ENCODE assay signal across 20 cellular contexts in the genomic region with DNA sequence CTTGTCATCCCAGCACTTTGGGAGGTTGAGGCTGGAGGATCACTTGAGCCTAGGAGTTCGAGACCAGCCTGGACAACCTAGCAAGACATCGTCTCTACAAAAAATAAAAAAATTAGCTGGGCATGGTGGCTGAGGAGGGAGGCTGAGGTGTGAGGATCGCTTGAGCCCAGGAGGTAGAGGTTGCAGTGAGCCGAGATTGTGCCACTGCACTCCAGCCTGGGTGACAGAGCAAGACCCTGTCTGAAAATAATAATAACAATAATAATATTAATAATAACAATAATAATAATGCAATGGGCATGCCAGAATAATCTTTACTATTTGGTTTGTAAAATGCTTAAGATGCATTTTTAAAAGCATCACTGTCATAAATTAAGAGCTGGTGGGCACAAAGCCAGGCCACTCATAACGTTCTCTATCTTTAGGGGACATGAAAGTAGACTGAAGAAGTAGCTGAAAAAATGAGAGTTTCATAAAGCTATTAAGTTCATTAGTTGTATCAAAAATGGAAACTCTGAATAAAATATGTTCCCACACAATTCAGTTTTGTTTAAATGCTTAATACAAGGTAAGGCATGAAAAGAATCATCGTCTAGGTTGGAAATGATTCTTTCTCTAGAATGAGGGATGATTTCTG.
"Had no signal": no experiment of that assay in that cellular context is flagged by ENCODE, and none has a peak within 500 bp of the region (broad histone marks: within the 10 kb centered on the region; RNA-seq: fewer than 3 reads in every experiment).

No MANE protein-coding gene starts in this region.

- H3K4me1 Mint-ChIP-seq: endodermal cell, naive B cell had no signal

- H3K36me3 Mint-ChIP-seq: naive B cell; stimulated activated naive B cell treated with anti-CD40 and anti-IgM and Interleukin-4, amounts not matched to agents 10 μg/mL and 1 μg/mL and 100 μg/mL, for 72 hours had no signal

- FAIRE-seq: endothelial cell of umbilical vein, pancreas had no signal

- H3K27ac ChIP-seq: coronary artery, foreskin keratinocyte, hepatocyte, pancreas had no signal

- H3K79me2 ChIP-seq: hepatocyte had no signal

- H3K4me3 Mint-ChIP-seq: endodermal cell; naive B cell; nephron; stimulated activated naive B cell treated with anti-CD40 and anti-IgM and Interleukin-4, amounts not matched to agents 10 μg/mL and 1 μg/mL and 100 μg/mL, for 72 hours had no signal

- H3K9me3 Mint-ChIP-seq: endodermal cell; naive B cell; nephron; stimulated activated naive B cell treated with anti-CD40 and anti-IgM and Interleukin-4, amounts not matched to agents 10 μg/mL and 1 μg/mL and 100 μg/mL, for 72 hours had no signal

- H3K4me1 ChIP-seq: foreskin keratinocyte, pancreas had no signal

- H3K4me3 ChIP-seq: coronary artery, hepatocyte, pancreas, smooth muscle cell had no signal

- H3K27me3 ChIP-seq: hepatocyte, pancreas had no signal

- H3K9me3 ChIP-seq: pancreas had no signal

- H2AFZ ChIP-seq: hepatocyte had no signal

- DNase-seq: effector CD4-positive, alpha-beta T cell; endodermal cell; erythroblast; foreskin keratinocyte; head of caudate nucleus; left colon; mesendoderm; naive B cell; occipital lobe; pancreas; right cardiac atrium; stimulated activated CD4-positive, alpha-beta T cell treated with anti-CD3 and anti-CD28 coated beads, Interleukin-4, amount 100 ng/mL, for 24 hours; stimulated activated naive B cell treated with anti-CD40 and anti-IgM and Interleukin-4, amounts not matched to agents 10 μg/mL and 1 μg/mL and 100 μg/mL, for 72 hours; trophoblast cell had no signal

- H3K27ac Mint-ChIP-seq: endodermal cell; nephron; progenitor cell of endocrine pancreas; stimulated activated naive B cell treated with anti-CD40 and anti-IgM and Interleukin-4, amounts not matched to agents 10 μg/mL and 1 μg/mL and 100 μg/mL, for 72 hours had no signal

- H3K4me2 ChIP-seq: hepatocyte, smooth muscle cell had no signal

- ATAC-seq: foreskin keratinocyte; left colon; pancreas; right cardiac atrium; stimulated activated naive B cell treated with anti-CD40 and anti-IgM and Interleukin-4, amounts not matched to agents 10 μg/mL and 1 μg/mL and 100 μg/mL, for 72 hours had no signal

- H3K36me3 ChIP-seq: pancreas had no signal
